1 cellular context compared by ENCODE assay signal in genomic region chr6:9200712-9201111, GRCh38.
TF ChIP-seq lines count a peak whose summit lies in the region.

No MANE protein-coding gene starts in this region.

TF ChIP-seq in GM23338, 12 proteins besides CTCF, POLR2A, EP300 and RAD21:
- no peak for TF ChIP-seq REST (IDR thresholded peaks at IDR 0.05; ENCODE audit: unreplicated experiment)
- TF ChIP-seq EZH2phosphoT487 (IDR thresholded peaks at IDR 0.05; ENCODE audit: unreplicated experiment) = no peak
- no peak for TF ChIP-seq JUNB (IDR thresholded peaks at IDR 0.05; ENCODE audit: unreplicated experiment)
- no peak for TF ChIP-seq NANOG (IDR thresholded peaks at IDR 0.05; ENCODE audit: borderline replicate concordance)
- no peak for TF ChIP-seq ZNF114 (CRISPR knock-in tag; IDR thresholded peaks at IDR 0.05)
- no peak for TF ChIP-seq STAT1 (IDR thresholded peaks at IDR 0.05; ENCODE audit: unreplicated experiment)
- TF ChIP-seq EZH2 (IDR thresholded peaks at IDR 0.05; ENCODE audit: low read depth, unreplicated experiment) = no peak
- no peak for TF ChIP-seq ZNF331 (CRISPR knock-in tag; IDR thresholded peaks at IDR 0.05; ENCODE audit: low read depth)
- no peak for TF ChIP-seq POLR2AphosphoS5 (IDR thresholded peaks at IDR 0.05; ENCODE audit: low read depth)
- TF ChIP-seq ZNF462 (CRISPR knock-in tag; IDR thresholded peaks at IDR 0.05) = no peak
- no peak for TF ChIP-seq ETS1 (IDR thresholded peaks at IDR 0.05)
- no peak for TF ChIP-seq CREB1 (CRISPR knock-in tag; IDR thresholded peaks at IDR 0.05; ENCODE audit: low read depth)
